10 cellular contexts compared by ENCODE assay signal in genomic region chr6:134170844-134171243, GRCh38.
A peak's percentile ranks its signal among the peaks of the same experiment; 100 is the strongest.
DNase-seq lines count a peak whose midpoint lies in the region; ATAC-seq and TF ChIP-seq lines count a peak whose summit lies in the region.
"Had no signal": no experiment of that assay in that cellular context is flagged by ENCODE, and none has a peak within 500 bp of the region (broad histone marks: within the 10 kb centered on the region; RNA-seq: fewer than 3 reads in every experiment).

No MANE protein-coding gene starts in this region.

- peaks cover 42% of the 10 kb centered on the region for H3K4me1 ChIP-seq in RWPE2 (ENCODE audit: insufficient read depth, poor library complexity, severe bottlenecking)
- peaks cover 9 to 48% (median 15%) of the 10 kb centered on the region in 4 donors for H3K4me1 ChIP-seq in esophagus muscularis mucosa

- intact Hi-C loops in CD14-positive monocyte (cut with micrococcal nuclease) (loop anchor here (5.0 to 10.0 kb wide), 5 partner anchors 201 to 651 kb away; no protein-coding TSS in a partner anchor), esophagus muscularis mucosa (cut with DNase I) (loop anchor here (5.0 kb wide), 2 partner anchors 651 to 766 kb away; no protein-coding TSS in a partner anchor)

- H3K36me3 ChIP-seq in RWPE2 (ENCODE audit: low read depth) = peaks cover 57% of the 10 kb centered on the region
- peaks cover 14 to 71% (median 35%) of the 10 kb centered on the region in 4 donors for H3K36me3 ChIP-seq in esophagus muscularis mucosa

- H3K4me3 ChIP-seq in RWPE2 (ENCODE audit: severe bottlenecking) (no peak overlapping the region), esophagus muscularis mucosa (peak overlapping the region; percentile 0 to 70 (median 46))

- TF ChIP-seq CTCF in CD14-positive monocyte (IDR thresholded peaks at IDR 0.05) (no peak), RWPE2 (IDR thresholded peaks at IDR 0.05; ENCODE audit: poor library complexity, severe bottlenecking) (no peak), esophagus muscularis mucosa (IDR thresholded peaks at IDR 0.05) (no peak), osteocyte (IDR thresholded peaks at IDR 0.05) (peak; percentile 24)

- peaks cover 71 to 83% of the 10 kb centered on the region in 2 donors for H3K36me3 Mint-ChIP-seq in CD14-positive monocyte
- peaks cover 62% of the 10 kb centered on the region for H3K36me3 Mint-ChIP-seq in osteocyte (ENCODE audit: unreplicated experiment)

- no peak for TF ChIP-seq EP300 in esophagus muscularis mucosa (IDR thresholded peaks at IDR 0.05)

- H3K27ac ChIP-seq in RWPE2 (ENCODE audit: poor library complexity, severe bottlenecking) (peak overlapping the region; percentile 91), esophagus muscularis mucosa (replicated peaks in 1 of 4) (no peak overlapping the region)

- H3K9me3 Mint-ChIP-seq in CD14-positive monocyte = peaks cover 0 to 3% (median 0%) of the 10 kb centered on the region in 7 donors
- no peaks in the 10 kb centered on the region for H3K9me3 Mint-ChIP-seq in osteocyte (ENCODE audit: unreplicated experiment)

- H3K9me3 ChIP-seq in RWPE2 (ENCODE audit: severe bottlenecking) (no peaks in the 10 kb centered on the region), esophagus muscularis mucosa (no peaks in the 10 kb centered on the region)

- H3K27ac Mint-ChIP-seq in CD14-positive monocyte (peak overlapping the region in 4 of 7 donors; percentile 13 to 72 (median 50)), osteocyte (ENCODE audit: unreplicated experiment) (peak overlapping the region; percentile 94)

- DNase-seq in CD14-positive monocyte (ENCODE audit: low spot score) = no peak
- no peak for DNase-seq in RWPE2 (ENCODE audit: low spot score)
- no peak for DNase-seq in esophagus muscularis mucosa (ENCODE audit: extremely low spot score)
- no peak for DNase-seq in osteocyte (ENCODE audit: extremely low spot score, unreplicated experiment)
- DNase-seq in stimulated activated CD4-positive, alpha-beta T cell treated with anti-CD3 and anti-CD28 coated beads, Interleukin-4, amount 100 ng/mL, for 1 hour = no peak
- no peak for DNase-seq in NCI-H748 (lab: John Stamatoyannopoulos, UW; ENCODE audit: unreplicated experiment)
- DNase-seq: central memory CD4-positive, alpha-beta T cell; NCI-H187 treated with DMSO at 0.1 percent for 48 hours had no signal

- no peak for ATAC-seq in RWPE2 (ENCODE audit: low read depth)
- ATAC-seq in GM19395 (IDR thresholded peaks at IDR 0.05; ENCODE audit: unreplicated experiment) = no peak
- no peak for ATAC-seq in HG03045 (IDR thresholded peaks at IDR 0.05; ENCODE audit: unreplicated experiment)

- no peak for TF ChIP-seq POLR2A in esophagus muscularis mucosa (IDR thresholded peaks at IDR 0.05; ENCODE audit: low read depth)

- peaks cover 2 to 9% (median 2%) of the 10 kb centered on the region in 3 donors for H3K27me3 Mint-ChIP-seq in CD14-positive monocyte (ENCODE audit: low read depth in 3 of 3)
- no peaks in the 10 kb centered on the region for H3K27me3 Mint-ChIP-seq in osteocyte (ENCODE audit: unreplicated experiment)

- H3K4me3 Mint-ChIP-seq in CD14-positive monocyte (peak overlapping the region; percentile 32 to 100), osteocyte (ENCODE audit: unreplicated experiment) (peak overlapping the region; percentile 98)

- 70% methylated on average over 10 of the region's 10 CpGs for WGBS in esophagus muscularis mucosa

- H3K4me1 Mint-ChIP-seq in CD14-positive monocyte = peaks cover 46% of the 10 kb centered on the region
- H3K4me1 Mint-ChIP-seq in osteocyte (ENCODE audit: unreplicated experiment) = peaks cover 48% of the 10 kb centered on the region

- no peaks in the 10 kb centered on the region for H3K27me3 ChIP-seq in RWPE2 (ENCODE audit: insufficient read depth, poor library complexity, severe bottlenecking)
- peaks cover 0 to 3% (median 0%) of the 10 kb centered on the region in 4 donors for H3K27me3 ChIP-seq in esophagus muscularis mucosa
